In genomic region chr17:59620064-59620359, GRCh38 we compare ENCODE assay signal across 8 cellular contexts. TPM values are rescaled to one million over a fixed set of nuclear protein-coding genes. Genes with fewer than 3 reads are reported as not detected.
DNase-seq lines count a peak whose midpoint lies in the region; ATAC-seq and TF ChIP-seq lines count a peak whose summit lies in the region.

No MANE protein-coding gene starts in this region.

- no peak for TF ChIP-seq EP300 in transverse colon (IDR thresholded peaks at IDR 0.05; ENCODE audit: low read depth)

- H3K4me1 Mint-ChIP-seq in activated naive CD4-positive, alpha-beta T cell treated with anti-CD3 and anti-CD28 coated beads, Interleukin-2, amount 50 U/mL, for 24 hours: peaks cover 58% of the 10 kb centered on the region

- no peak for TF ChIP-seq CTCF in adrenal gland (IDR thresholded peaks at IDR 0.05)
- TF ChIP-seq CTCF in lower leg skin (IDR thresholded peaks at IDR 0.05): no peak
- TF ChIP-seq CTCF in transverse colon (IDR thresholded peaks at IDR 0.05): no peak

- peaks cover 1% of the 10 kb centered on the region for H3K36me3 Mint-ChIP-seq in activated naive CD4-positive, alpha-beta T cell treated with anti-CD3 and anti-CD28 coated beads, Interleukin-2, amount 50 U/mL, for 24 hours

- H3K4me3 ChIP-seq in adrenal gland (peak overlapping the region; percentile 73 to 99 (median 95)), lower leg skin (ENCODE audit: low read depth, poor library complexity, severe bottlenecking) (peak overlapping the region; percentile 95), transverse colon (peak overlapping the region; percentile 64 to 95 (median 86))

- in situ Hi-C loops in transverse colon (cut with MboI; ENCODE audit: low pct_ligation_motif_present in 1 of 4, low pct_unique_long_range_greater_than_20kb in 1 of 4, low sequenced_read_pairs in 3 of 4): no loop called here

- no peaks in the 10 kb centered on the region for H3K27me3 ChIP-seq in adrenal gland
- H3K27me3 ChIP-seq in transverse colon: no peaks in the 10 kb centered on the region

- TF ChIP-seq POLR2A in adrenal gland (IDR thresholded peaks at IDR 0.05) (no peak), lower leg skin (IDR thresholded peaks at IDR 0.05) (no peak), transverse colon (IDR thresholded peaks at IDR 0.05) (no peak)

- WGBS in adrenal gland, 4 donors: 0 to 1% (median 1%) methylated on average over 13 of the region's 13 CpGs; no CpG with 5 or more reads in 1 of the 4 donors
- WGBS in lower leg skin, 2 donors: 0% methylated on average over 10 to 13 of the region's 13 CpGs
- 0% methylated on average over 11 of the region's 13 CpGs; no CpG with 5 or more reads in 1 of the 2 donors for WGBS in transverse colon (ENCODE audit: low coverage in 1 of 2), 2 donors

- no peaks in the 10 kb centered on the region for H3K9me3 Mint-ChIP-seq in activated naive CD4-positive, alpha-beta T cell treated with anti-CD3 and anti-CD28 coated beads, Interleukin-2, amount 50 U/mL, for 24 hours

- H3K4me1 ChIP-seq in adrenal gland (replicated peaks in 1 of 2) (peaks cover 34 to 49% of the 10 kb centered on the region in 2 donors), transverse colon (peaks cover 27 to 59% (median 41%) of the 10 kb centered on the region in 4 donors)

- no peaks in the 10 kb centered on the region for H3K9me3 ChIP-seq in adrenal gland (replicated peaks in 1 of 3)
- no peaks in the 10 kb centered on the region for H3K9me3 ChIP-seq in transverse colon

- ATAC-seq in GM18861 (IDR thresholded peaks at IDR 0.05; ENCODE audit: unreplicated experiment): no peak

- H3K27me3 Mint-ChIP-seq in activated naive CD4-positive, alpha-beta T cell treated with anti-CD3 and anti-CD28 coated beads, Interleukin-2, amount 50 U/mL, for 24 hours: peaks cover 1% of the 10 kb centered on the region

- peak overlapping the region; percentile 100 for H3K27ac Mint-ChIP-seq in activated naive CD4-positive, alpha-beta T cell treated with anti-CD3 and anti-CD28 coated beads, Interleukin-2, amount 50 U/mL, for 24 hours

- H3K27ac ChIP-seq in adrenal gland (peak overlapping the region; percentile 95 to 99 (median 99)), transverse colon (peak overlapping the region; percentile 97 to 99 (median 98))

- H3K36me3 ChIP-seq in adrenal gland (replicated peaks in 1 of 2) (no peaks in the 10 kb centered on the region), transverse colon (no peaks in the 10 kb centered on the region)

- H3K4me3 Mint-ChIP-seq in activated naive CD4-positive, alpha-beta T cell treated with anti-CD3 and anti-CD28 coated beads, Interleukin-2, amount 50 U/mL, for 24 hours: peak overlapping the region; percentile 99

- no peak for DNase-seq in activated naive CD4-positive, alpha-beta T cell treated with anti-CD3 and anti-CD28 coated beads, Interleukin-2, amount 50 U/mL, for 16 hours
- DNase-seq in adrenal gland (no peak), lower leg skin (ENCODE audit: low spot score in 2 of 2) (no peak), transverse colon (no peak), SHP77 (lab: John Stamatoyannopoulos, UW) (no peak), NCI-H774 (lab: John Stamatoyannopoulos, UW) (no peak)

- intact Hi-C loops in adrenal gland (cut with DNase I) (no loop called here), lower leg skin (cut with DNase I; ENCODE audit: low total_unique reads) (no loop called here), transverse colon (cut with DNase I; ENCODE audit: low total_unique reads) (no loop called here)

RNA-seq across cellular contexts. Expression of gene CLTC, which starts 0.3 kb away (rescaled TPM):
- 100 to 1,000 TPM; 214 to 393 (median 289) TPM for total RNA-seq in adrenal gland
- polyA plus RNA-seq in adrenal gland: 100 to 1,000 TPM in 1 of 3 donors, 10 to 100 TPM in 2; 40.2 to 254 (median 68.1) TPM
- total RNA-seq in lower leg skin: 100 to 1,000 TPM; 109 to 169 (median 140) TPM
- total RNA-seq in transverse colon: 100 to 1,000 TPM; 165 to 283 (median 242) TPM

RNA-seq across cellular contexts. Expression of gene DHX40, which starts 54.6 kb away (rescaled TPM):
- total RNA-seq in adrenal gland (10 to 100 TPM; 20.3 to 48.6 (median 39.8) TPM), lower leg skin (10 to 100 TPM; 35.1 to 57.3 (median 49.9) TPM), transverse colon (10 to 100 TPM in 2 of 4 donors, 1 to 10 TPM in 2; 6.0 to 30.2 (median 15.2) TPM)
- 10 to 100 TPM; 19.3 to 27.8 (median 25.7) TPM for polyA plus RNA-seq in adrenal gland
